Comparison of ENCODE assay signal across 12 cellular contexts in genomic region chr9:23537192-23538059, GRCh38.
A peak's percentile ranks its signal among the peaks of the same experiment; 100 is the strongest.
DNase-seq lines count a peak whose midpoint lies in the region; TF ChIP-seq lines count a peak whose summit lies in the region.
"Had no signal": no experiment of that assay in that cellular context is flagged by ENCODE, and none has a peak within 500 bp of the region (broad histone marks: within the 10 kb centered on the region; RNA-seq: fewer than 3 reads in every experiment).

No MANE protein-coding gene starts in this region.

- H3K4me1 ChIP-seq in breast epithelium (no peaks in the 10 kb centered on the region), mammary epithelial cell (ENCODE audit: insufficient read depth, low read length) (peaks cover 16% of the 10 kb centered on the region), mesendoderm (ENCODE audit: control insufficient read depth, low read depth, low read length) (peaks cover 2% of the 10 kb centered on the region)
- H3K4me1 ChIP-seq: A549, Peyer's patch had no signal

- H3K4me3 ChIP-seq in breast epithelium (peak overlapping the region; percentile 1 to 37 (median 30)), mammary epithelial cell (replicated peaks in 1 of 3; ENCODE audit: insufficient read depth in 1 of 3, low read depth in 2 of 3, low read length in 3 of 3) (no peak overlapping the region), mesendoderm (ENCODE audit: low read length) (no peak overlapping the region), MG63 (no peak overlapping the region)
- H3K4me3 ChIP-seq: A549 had no signal

- H3K23ac ChIP-seq in mesendoderm (ENCODE audit: low read length), result no peak overlapping the region

- no peak overlapping the region for H3K4me2 ChIP-seq in mammary epithelial cell (ENCODE audit: insufficient read depth, low read depth, low read length)
- peak overlapping the region; percentile 77 for H3K4me2 ChIP-seq in mesendoderm (ENCODE audit: low read length)
- H3K4me2 ChIP-seq: A549 had no signal

- H3K9me3 Mint-ChIP-seq in type B pancreatic cell, result no peaks in the 10 kb centered on the region

- peaks cover 32% of the 10 kb centered on the region for H3K27me3 Mint-ChIP-seq in type B pancreatic cell

- in situ Hi-C loops in mammary epithelial cell (cut with MboI; ENCODE audit: low sequenced_read_pairs in 2 of 2), result loop anchor here in 1 of 2 donors (25.0 kb wide), 1 partner anchor 100 kb away; no protein-coding TSS in a partner anchor

- DNase-seq in breast epithelium (ENCODE audit: low spot score in 2 of 2) (no peak), mammary epithelial cell (no peak), ecto neural progenitor cell (ENCODE audit: low spot score) (peak; percentile 74), mesendoderm (no peak), type B pancreatic cell (ENCODE audit: extremely low spot score, unreplicated experiment) (no peak), cerebellum (ENCODE audit: low spot score) (no peak), MG63 (no peak), cerebellar nuclear complex (lab: John Stamatoyannopoulos, UW) (no peak)
- DNase-seq: activated gamma-delta T cell, MV-4-11, Peyer's patch had no signal

- H2AK5ac ChIP-seq in mesendoderm (ENCODE audit: low read length), result no peak overlapping the region

- H3K36me3 ChIP-seq in breast epithelium (no peaks in the 10 kb centered on the region), mammary epithelial cell (ENCODE audit: insufficient read depth, low read length) (no peaks in the 10 kb centered on the region), mesendoderm (ENCODE audit: control insufficient read depth, insufficient read depth, low read length) (no peaks in the 10 kb centered on the region), MG63 (no peaks in the 10 kb centered on the region)
- H3K36me3 ChIP-seq: Peyer's patch had no signal

- TF ChIP-seq CTCF in breast epithelium (IDR thresholded peaks at IDR 0.05) (no peak), mammary epithelial cell (conservative IDR thresholded peaks at IDR 0.05 in 1 of 2, IDR thresholded peaks at IDR 0.05 in 1 of 2; ENCODE audit: extremely low read depth in 1 of 2, insufficient read depth in 1 of 2, low read depth in 1 of 2, low read length in 2 of 2) (no peak), type B pancreatic cell (conservative IDR thresholded peaks at IDR 0.05) (no peak)

- no peak overlapping the region for H2AFZ ChIP-seq in mammary epithelial cell (ENCODE audit: low read depth, low read length)

- no peaks in the 10 kb centered on the region for H3K36me3 Mint-ChIP-seq in type B pancreatic cell

- H3K56ac ChIP-seq in mesendoderm (ENCODE audit: low read length), result peak overlapping the region; percentile 56

- intact Hi-C loops in breast epithelium (cut with DNase I; ENCODE audit: low total_unique reads) (no loop called here), mammary epithelial cell (cut with micrococcal nuclease) (no loop called here)

- H3K79me2 ChIP-seq in mammary epithelial cell (ENCODE audit: insufficient read depth, low read length) (no peaks in the 10 kb centered on the region), mesendoderm (ENCODE audit: control insufficient read depth, insufficient read depth, low read length) (no peaks in the 10 kb centered on the region)

- dilution Hi-C loops in mammary epithelial cell (cut with HindIII; ENCODE audit: low sequenced_read_pairs), result no loop called here

- 98% methylated on average over 12 of the region's 17 CpGs for WGBS in mammary epithelial cell (ENCODE audit: low coverage, missing lambda C conversion rate)
- no CpG with 5 or more reads among the region's 17 CpGs for WGBS in mesendoderm (ENCODE audit: extremely low coverage, insufficient coverage, low lambda C conversion rate)

- no peak overlapping the region for H3K4ac ChIP-seq in mesendoderm (ENCODE audit: low read depth, low read length)

- no peak for TF ChIP-seq POLR2A in breast epithelium (IDR thresholded peaks at IDR 0.05)

- peak overlapping the region; percentile 64 for H3K4me3 Mint-ChIP-seq in type B pancreatic cell

- no peak overlapping the region for H2BK120ac ChIP-seq in mesendoderm (ENCODE audit: low read depth, low read length)

- no peak overlapping the region for H3K18ac ChIP-seq in mesendoderm (ENCODE audit: low read length)

- H3K27me3 ChIP-seq in breast epithelium (no peaks in the 10 kb centered on the region), mammary epithelial cell (ENCODE audit: insufficient read depth, low read length) (no peaks in the 10 kb centered on the region), mesendoderm (ENCODE audit: insufficient read depth, low read length, poor library complexity) (no peaks in the 10 kb centered on the region), MG63 (no peaks in the 10 kb centered on the region)
- H3K27me3 ChIP-seq: Peyer's patch had no signal

- no TSS peak for BruUV-seq in mammary epithelial cell (replicated peaks; lab: Mats Ljungman, UMichigan)

- H3K9ac ChIP-seq in mammary epithelial cell (ENCODE audit: insufficient read depth, low read length), result no peak overlapping the region
- peak overlapping the region; percentile 35 for H3K9ac ChIP-seq in mesendoderm (ENCODE audit: low read length)

- H4K20me1 ChIP-seq in mammary epithelial cell (ENCODE audit: insufficient read depth, low read length), result no peaks in the 10 kb centered on the region

- H2BK15ac ChIP-seq in mesendoderm (replicated peaks; ENCODE audit: low read depth), result no peak overlapping the region

- H3K4me1 Mint-ChIP-seq in type B pancreatic cell (ENCODE audit: unreplicated experiment), result peaks cover 19% of the 10 kb centered on the region

- no peak overlapping the region for H2BK5ac ChIP-seq in mesendoderm (ENCODE audit: low read length)

- CTCF ChIA-PET in mammary epithelial cell (lab: Charles Lee; ENCODE audit: low non-redundant PET), result no interaction called here

- no peak overlapping the region for H3K27ac Mint-ChIP-seq in type B pancreatic cell

- H3K79me1 ChIP-seq in mesendoderm (ENCODE audit: low read length), result no peaks in the 10 kb centered on the region

- H3K27ac ChIP-seq in breast epithelium, result no peak overlapping the region
- H3K27ac ChIP-seq in mammary epithelial cell (ENCODE audit: insufficient read depth, low read depth, low read length), result no peak overlapping the region
- H3K27ac ChIP-seq in mesendoderm (ENCODE audit: low read depth, low read length), result no peak overlapping the region
- H3K27ac ChIP-seq: A549, Peyer's patch had no signal

- no peak overlapping the region for H4K8ac ChIP-seq in mesendoderm (ENCODE audit: low read depth, low read length)

- H3K9me3 ChIP-seq in breast epithelium, result no peaks in the 10 kb centered on the region
- no peaks in the 10 kb centered on the region for H3K9me3 ChIP-seq in mammary epithelial cell (replicated peaks; ENCODE audit: insufficient read depth, low read length)
- H3K9me3 ChIP-seq in MG63, result no peaks in the 10 kb centered on the region
- H3K9me3 ChIP-seq: A549, Peyer's patch had no signal

- H4K5ac ChIP-seq in mesendoderm (ENCODE audit: low read length), result no peak overlapping the region

Comparison
In these comparisons a context has a peak if more than half of its experiments do, and no peak if none do; other contexts are left out.
1. H3K4me3 ChIP-seq: peak in breast epithelium (3 of 3); none in mammary epithelial cell (0 of 3), mesendoderm (single experiment) and MG63 (single experiment).